ENCODE assay signal across 8 cellular contexts in the genomic region with DNA sequence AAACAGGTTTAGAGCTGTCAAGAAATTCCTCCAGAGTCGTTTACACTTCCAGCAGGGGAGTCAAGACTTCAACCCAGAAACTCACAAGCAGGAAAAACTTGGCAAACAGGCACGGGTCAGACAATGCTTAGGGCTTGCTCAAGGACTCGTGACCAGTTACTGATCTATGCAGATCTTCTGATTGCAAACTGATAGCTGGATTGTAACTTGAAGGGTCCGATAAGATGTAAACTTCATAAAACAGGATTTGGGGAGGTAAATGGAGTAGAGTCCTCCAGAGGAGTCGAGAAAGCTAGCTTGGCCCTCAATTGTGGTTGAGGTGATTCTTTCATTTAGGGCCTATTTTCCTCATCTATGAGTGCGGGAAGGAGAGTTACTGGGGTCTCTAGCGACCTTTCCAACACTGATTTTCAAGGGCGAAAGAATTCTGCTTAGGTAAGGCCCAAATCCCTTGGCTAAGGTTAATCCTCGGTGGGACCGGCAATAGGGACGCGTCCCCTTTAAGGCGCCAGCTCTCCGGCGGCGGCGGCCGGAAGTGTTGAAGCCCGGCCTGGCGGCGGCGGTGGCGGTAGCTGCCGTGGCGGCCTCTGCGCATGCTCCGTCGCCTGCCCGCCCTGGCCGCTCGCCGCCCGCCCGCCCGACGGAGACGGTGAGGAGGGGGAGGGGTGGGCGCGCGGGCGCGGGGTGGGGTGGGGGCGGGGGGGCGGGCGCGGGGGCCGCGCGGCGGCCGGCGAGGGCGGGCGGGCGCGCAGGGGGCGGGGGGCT. TPM values are rescaled to one million over a fixed set of nuclear protein-coding genes. Genes with fewer than 3 reads are reported as not detected.
DNase-seq lines count a peak whose midpoint lies in the region; ATAC-seq, FAIRE-seq and TF ChIP-seq lines count a peak whose summit lies in the region.

Gene GMEB1, plus strand, starts transcription at position 594 of the 765 bp plus-strand sequence. CDS start 14,829 bp downstream, outside the sequence.

- in situ Hi-C loops in GM13976 (cut with MboI; ENCODE audit: low sequenced_read_pairs, unreplicated experiment): no loop called here

- peak; percentile 97 for DNase-seq in GM13976 (ENCODE audit: low spot score)
- peak; percentile 40 for DNase-seq in NCI-H187 treated with DMSO at 0.1 percent for 48 hours (lab: John Stamatoyannopoulos, UW)
- DNase-seq in T-helper 9 cell: peak; percentile 80
- DNase-seq in ascending aorta (ENCODE audit: low spot score in 2 of 2): peak; percentile 39 to 90
- peak; percentile 89 to 96 (median 96) for DNase-seq in right cardiac atrium
- peak; percentile 90 for DNase-seq in putamen (ENCODE audit: low spot score)
- DNase-seq in urothelium cell line (ENCODE audit: low spot score): peak; percentile 96

- H3K27me3 ChIP-seq in ascending aorta (no peaks in the 10 kb centered on the region), right cardiac atrium (ENCODE audit: control insufficient read depth, insufficient read depth) (no peaks in the 10 kb centered on the region)

- peaks cover 0 to 12% of the 10 kb centered on the region in 2 donors for H3K4me1 ChIP-seq in ascending aorta
- H3K4me1 ChIP-seq in right cardiac atrium (ENCODE audit: control insufficient read depth, insufficient read depth, low read length): peaks cover 3% of the 10 kb centered on the region

- no peaks in the 10 kb centered on the region for H3K36me3 ChIP-seq in ascending aorta

- WGBS in right cardiac atrium: 1% methylated on average over 57 of the region's 57 CpGs

- H3K4me3 ChIP-seq in ascending aorta (peak within 1 kb of the TSS; percentile 71 to 75), right cardiac atrium (ENCODE audit: low read length) (peak within 1 kb of the TSS; percentile 99)

- no peaks in the 10 kb centered on the region for H3K9me3 ChIP-seq in ascending aorta
- H3K9me3 ChIP-seq in right cardiac atrium (ENCODE audit: control insufficient read depth, low read length): no peaks in the 10 kb centered on the region

- H3K27ac ChIP-seq in ascending aorta (peak within 1 kb of the TSS; percentile 94 to 100), right cardiac atrium (ENCODE audit: low read length) (peak within 1 kb of the TSS; percentile 99)

- TF ChIP-seq CTCF in GM13976 (IDR thresholded peaks at IDR 0.05; ENCODE audit: borderline replicate concordance, control extremely low read depth, extremely low read depth, insufficient read depth, missing control alignments) (no peak), ascending aorta (IDR thresholded peaks at IDR 0.05) (no peak)

- ATAC-seq in HG02884 (IDR thresholded peaks at IDR 0.05; ENCODE audit: unreplicated experiment): peak; percentile 42
- peak; percentile 90 for ATAC-seq in right cardiac atrium

- no peak for FAIRE-seq in urothelium cell line (lab: Jason Lieb, UNC)

- intact Hi-C loops in ascending aorta (cut with DNase I): loop anchor here (1.0 to 2.0 kb wide), 2 partner anchors 25 to 68 kb away; partner anchors contain the start of genes TAF12 and YTHDF2
- intact Hi-C loops in right cardiac atrium (cut with DNase I): no loop called here

RNA-seq across cellular contexts. Expression of gene GMEB1, which starts in this region (rescaled TPM):
- total RNA-seq in ascending aorta (5.2 TPM), right cardiac atrium (1 to 10 TPM; 6.9 to 7.7 (median 7.3) TPM)
- polyA plus RNA-seq in right cardiac atrium: 2.9 TPM

Comparison
In these comparisons a context has a peak if more than half of its experiments do, and no peak if none do; other contexts are left out.
1. Peak in every context shown above with its lines: DNase-seq, ATAC-seq, H3K4me3 ChIP-seq and H3K27ac ChIP-seq.
2. DNase-seq: peak in every context shown above with its lines; median percentile 97 in GM13976; 96 in right cardiac atrium; 96 in urothelium cell line; 90 in putamen; 80 in T-helper 9 cell; 64 in ascending aorta; 40 in NCI-H187 treated with DMSO at 0.1 percent for 48 hours.